ENCODE assay signal across 8 cellular contexts in the genomic region with DNA sequence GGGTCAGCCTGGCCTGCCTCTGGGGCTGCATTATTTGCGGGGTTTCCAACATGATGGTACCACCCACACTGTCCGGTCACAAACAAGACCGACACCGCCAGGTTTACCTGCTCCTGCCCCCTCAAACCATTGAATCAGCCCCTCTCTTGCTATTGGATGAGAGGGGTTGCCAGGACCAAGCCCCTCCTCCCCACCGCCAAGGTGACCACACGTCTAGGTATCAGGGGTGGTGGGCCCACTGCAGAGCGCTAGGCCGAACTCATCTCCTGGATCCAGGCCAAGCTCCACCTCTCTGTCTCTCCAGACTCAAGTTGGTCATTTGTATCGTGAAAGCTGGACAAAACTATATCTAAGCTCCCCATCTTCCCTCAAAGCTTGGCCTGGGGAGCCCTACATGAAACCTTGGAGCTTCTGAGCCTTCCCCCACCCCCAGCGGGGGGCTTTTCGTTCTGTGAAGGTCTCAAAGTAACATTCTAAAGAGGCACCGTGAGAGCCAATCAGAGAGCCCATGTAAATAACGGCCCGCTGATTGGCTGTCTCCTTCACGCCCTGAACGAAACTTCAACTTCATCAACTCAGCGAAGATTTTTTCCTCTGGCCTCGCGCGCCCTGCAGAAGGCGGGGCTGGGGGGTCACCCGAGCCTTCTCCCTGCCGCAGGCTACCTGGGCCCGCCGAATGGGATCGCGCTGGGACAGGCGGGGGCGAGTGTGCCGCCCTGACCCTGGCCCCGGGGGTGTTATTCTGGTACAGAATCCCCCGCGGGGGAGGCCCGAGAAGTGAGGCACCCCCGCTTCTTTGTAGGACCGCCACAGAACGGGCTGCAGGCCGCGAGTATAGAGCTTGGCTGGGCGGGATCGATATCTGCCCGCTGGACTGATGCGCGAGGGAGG. TPM values are rescaled to one million over a fixed set of nuclear protein-coding genes. Genes with fewer than 3 reads are reported as not detected.
A peak's percentile ranks its signal among the peaks of the same experiment; 100 is the strongest.
DNase-seq lines count a peak whose midpoint lies in the region; ATAC-seq and TF ChIP-seq lines count a peak whose summit lies in the region.

No MANE protein-coding gene starts in this region.

- H3K4me3 ChIP-seq in NT2/D1 (ENCODE audit: insufficient read length, low read depth), result peak overlapping the region; percentile 42
- H3K4me3 ChIP-seq in fibroblast of the aortic adventitia (ENCODE audit: low read depth, low read length), result no peak overlapping the region
- H3K4me3 ChIP-seq in thyroid gland (replicated peaks in 1 of 3), result peak overlapping the region in 1 of 3 donors; percentile 42

- H3K9me3 ChIP-seq in NT2/D1 (ENCODE audit: insufficient read depth, low read length) (no peaks in the 10 kb centered on the region), thyroid gland (no peaks in the 10 kb centered on the region)

- WGBS in thyroid gland, 2 donors, result 11 to 12% methylated on average over 30 to 34 of the region's 44 CpGs

- no peaks in the 10 kb centered on the region for H3K36me3 ChIP-seq in NT2/D1 (ENCODE audit: insufficient read depth, insufficient read length, low read length)
- H3K36me3 ChIP-seq in thyroid gland, result no peaks in the 10 kb centered on the region

- H3K27me3 ChIP-seq in NT2/D1 (ENCODE audit: insufficient read depth, insufficient read length), result peaks cover 37% of the 10 kb centered on the region
- no peaks in the 10 kb centered on the region for H3K27me3 ChIP-seq in thyroid gland

- H3K4me3 Mint-ChIP-seq in natural killer cell, result peak overlapping the region; percentile 94

- H3K9ac ChIP-seq in NT2/D1 (ENCODE audit: insufficient read length, low read depth), result peak overlapping the region; percentile 63

- no peaks in the 10 kb centered on the region for H3K9me3 Mint-ChIP-seq in natural killer cell

- H3K36me3 Mint-ChIP-seq in natural killer cell, result no peaks in the 10 kb centered on the region

- H3K4me1 ChIP-seq in NT2/D1 (ENCODE audit: insufficient read depth, insufficient read length), result peaks cover 17% of the 10 kb centered on the region
- H3K4me1 ChIP-seq in thyroid gland, result peaks cover 21 to 44% of the 10 kb centered on the region in 2 donors

- TF ChIP-seq POLR2A in thyroid gland (IDR thresholded peaks at IDR 0.05), result no peak

- H3K27ac ChIP-seq in thyroid gland, result peak overlapping the region in 2 of 3 donors; percentile 43 to 55

- intact Hi-C loops in natural killer cell (cut with micrococcal nuclease) (loop anchor here (10.0 kb wide), 1 partner anchor 51 kb away; no protein-coding TSS in a partner anchor), thyroid gland (cut with DNase I) (no loop called here)

- DNase-seq in ELF-1 (ENCODE audit: low read depth, low spot score), result peak; percentile 95
- DNase-seq in NT2/D1 (ENCODE audit: low read depth, low spot score), result peak; percentile 76
- peak; percentile 20 for DNase-seq in activated effector memory CD4-positive, alpha-beta T cell treated with Interleukin-2 at 50 U/mL for 16 hours
- DNase-seq in fibroblast of the aortic adventitia (ENCODE audit: low read depth), result peak; percentile 76
- peak; percentile 66 for DNase-seq in natural killer cell
- DNase-seq in thyroid gland, result peak; percentile 61 to 78
- no peak for DNase-seq in NCI-H2029 treated with DMSO at 0.1 percent for 48 hours (lab: John Stamatoyannopoulos, UW)

- H3K27ac Mint-ChIP-seq in natural killer cell, result peak overlapping the region; percentile 94 to 98

- ATAC-seq in HG02938 (IDR thresholded peaks at IDR 0.05; ENCODE audit: unreplicated experiment) (peak; percentile 35), natural killer cell (peak; percentile 39 to 50 (median 48))

- no peak for TF ChIP-seq CTCF in fibroblast of the aortic adventitia (IDR thresholded peaks at IDR 0.05; ENCODE audit: insufficient read depth, low read length)
- TF ChIP-seq CTCF in natural killer cell (IDR thresholded peaks at IDR 0.05), result no peak
- no peak for TF ChIP-seq CTCF in thyroid gland (IDR thresholded peaks at IDR 0.05)

- peaks cover 38 to 66% of the 10 kb centered on the region in 2 donors for H3K4me1 Mint-ChIP-seq in natural killer cell

- no peaks in the 10 kb centered on the region for H3K27me3 Mint-ChIP-seq in natural killer cell (ENCODE audit: low read depth in 2 of 2)

RNA-seq across cellular contexts. Expression of a gene that starts 49.6 kb away (rescaled TPM):
- total RNA-seq in fibroblast of the aortic adventitia (ENCODE audit: low replicate concordance) (0.08 TPM in 1 of 2 replicates, not detected in the other), natural killer cell (1 to 10 TPM; 1.3 to 2.5 (median 1.3) TPM), thyroid gland (under 1 TPM in 3 of 4 donors, not detected in 1; 0.11 to 0.67 (median 0.13) TPM)
